Comparison of ENCODE assay signal across 1 cellular context in genomic region chr15:31128477-31128876, GRCh38.
TF ChIP-seq lines count a peak whose summit lies in the region.

No MANE protein-coding gene starts in this region.

TF ChIP-seq in GM23338, 12 proteins besides CTCF, POLR2A, EP300 and RAD21:
- TF ChIP-seq REST (IDR thresholded peaks at IDR 0.05; ENCODE audit: unreplicated experiment) (no peak), EZH2 (IDR thresholded peaks at IDR 0.05; ENCODE audit: low read depth, unreplicated experiment) (no peak), ZNF462 (CRISPR knock-in tag; IDR thresholded peaks at IDR 0.05) (no peak), EZH2phosphoT487 (IDR thresholded peaks at IDR 0.05; ENCODE audit: unreplicated experiment) (no peak), JUNB (IDR thresholded peaks at IDR 0.05; ENCODE audit: unreplicated experiment) (no peak), STAT1 (IDR thresholded peaks at IDR 0.05; ENCODE audit: unreplicated experiment) (no peak), NANOG (IDR thresholded peaks at IDR 0.05; ENCODE audit: borderline replicate concordance) (no peak), ZNF114 (CRISPR knock-in tag; IDR thresholded peaks at IDR 0.05) (no peak), POLR2AphosphoS5 (IDR thresholded peaks at IDR 0.05; ENCODE audit: low read depth) (no peak), CREB1 (CRISPR knock-in tag; IDR thresholded peaks at IDR 0.05; ENCODE audit: low read depth) (no peak), ETS1 (IDR thresholded peaks at IDR 0.05) (no peak), ZNF331 (CRISPR knock-in tag; IDR thresholded peaks at IDR 0.05; ENCODE audit: low read depth) (no peak)
